ENCODE assay signal across 1 cellular context in genomic region chr11:111730871-111731591, GRCh38.
TF ChIP-seq lines count a peak whose summit lies in the region.

No MANE protein-coding gene starts in this region.

TF ChIP-seq in HEK293, 187 proteins besides CTCF, POLR2A, EP300 and RAD21 (continued from another document):
- TF ChIP-seq ZNF704 (tag by site-specific recombination; IDR thresholded peaks at IDR 0.05) = no peak
- no peak for TF ChIP-seq ZNF211 (tag by site-specific recombination; IDR thresholded peaks at IDR 0.05; ENCODE audit: low read depth)
- TF ChIP-seq ZNF768 (tag by site-specific recombination; IDR thresholded peaks at IDR 0.05) = no peak
- peak; percentile 87 for TF ChIP-seq HIC1 (tag by site-specific recombination; IDR thresholded peaks at IDR 0.05)
- TF ChIP-seq ZIC2 (tag by site-specific recombination; IDR thresholded peaks at IDR 0.05) = peak; percentile 70
- TF ChIP-seq SP7 (tag by site-specific recombination; IDR thresholded peaks at IDR 0.05) = peak; percentile 81
- TF ChIP-seq ZNF629 (tag by site-specific recombination; IDR thresholded peaks at IDR 0.05) = peak; percentile 97
- TF ChIP-seq INSM2 (tag by site-specific recombination; IDR thresholded peaks at IDR 0.05) = peak; percentile 65
- peak; percentile 95 for TF ChIP-seq FEZF1 (tag by site-specific recombination; IDR thresholded peaks at IDR 0.05)
- peak; percentile 65; the same call in 1 of the 2 replicates for TF ChIP-seq ZFP37 (tag by site-specific recombination; IDR thresholded peaks at IDR 0.05)
- TF ChIP-seq ZNF280C (tag by site-specific recombination; IDR thresholded peaks at IDR 0.05) = no peak
- TF ChIP-seq ZNF366 (tag by site-specific recombination; conservative IDR thresholded peaks at IDR 0.05) = peak; percentile 53; the same call in 1 of the 2 replicates
TF ChIP-seq in HEK293: peak in this region for 18.
